Comparison of ENCODE assay signal across 8 cellular contexts in the genomic region with DNA sequence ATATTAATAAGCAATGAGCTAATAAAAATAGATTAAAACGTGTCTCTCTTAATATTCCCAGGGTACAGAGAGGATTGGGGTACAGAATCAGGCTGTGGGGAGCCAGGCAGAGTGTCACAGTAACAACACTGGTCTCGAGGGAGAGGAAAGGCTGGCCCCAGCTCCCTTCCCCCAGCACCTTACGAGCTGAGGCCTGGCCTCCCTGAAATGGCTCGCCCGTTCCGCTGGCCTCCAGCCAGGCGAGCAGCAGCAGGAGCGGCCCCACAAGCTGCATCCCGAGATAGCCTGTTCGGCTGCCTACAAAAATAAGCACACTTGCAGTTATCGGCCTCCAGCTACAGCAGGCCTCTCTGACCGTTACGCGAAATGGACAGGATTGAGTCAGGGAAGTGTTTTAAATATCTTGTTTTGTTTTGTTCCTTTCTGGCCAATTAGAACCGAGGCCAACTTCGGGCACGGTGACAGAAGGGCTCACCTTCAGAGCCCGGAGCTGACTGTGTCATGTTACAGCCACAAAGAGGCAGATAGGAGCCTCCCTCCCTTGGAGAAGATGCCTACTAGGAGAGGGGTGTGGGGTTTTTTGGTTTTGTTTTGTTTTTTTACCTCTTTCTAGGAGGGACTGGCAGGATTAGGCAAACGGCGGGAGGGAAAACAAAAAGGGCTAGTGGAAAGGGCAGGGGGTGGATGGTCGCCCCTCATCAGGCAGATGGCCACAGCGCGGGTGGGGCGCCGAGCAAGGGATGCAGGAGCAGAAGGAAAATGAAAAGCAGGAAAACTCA. TPM values are rescaled to one million over a fixed set of nuclear protein-coding genes. Genes with fewer than 3 reads are reported as not detected.
A peak's percentile ranks its signal among the peaks of the same experiment; 100 is the strongest.
DNase-seq lines count a peak whose midpoint lies in the region; ATAC-seq and TF ChIP-seq lines count a peak whose summit lies in the region.

No MANE protein-coding gene starts in this region.

- H3K9me3 ChIP-seq in DOHH2 (ENCODE audit: control insufficient read depth, insufficient read depth, low read length): no peaks in the 10 kb centered on the region
- no peaks in the 10 kb centered on the region for H3K9me3 ChIP-seq in RWPE2 (ENCODE audit: severe bottlenecking)
- no peaks in the 10 kb centered on the region for H3K9me3 ChIP-seq in mesodermal cell (ENCODE audit: control insufficient read depth, low read length)
- no peaks in the 10 kb centered on the region for H3K9me3 ChIP-seq in tibial nerve

- no peaks in the 10 kb centered on the region for H3K9me2 ChIP-seq in DOHH2 (replicated peaks; ENCODE audit: control insufficient read depth, low read length)

- TF ChIP-seq EP300 in tibial nerve (IDR thresholded peaks at IDR 0.05): peak; percentile 72 to 90

- peaks cover 12% of the 10 kb centered on the region for H3F3A ChIP-seq in DOHH2 (ENCODE audit: control insufficient read depth, insufficient read depth)

- H3K36me3 ChIP-seq in DOHH2 (ENCODE audit: control insufficient read depth, low read length) (peaks cover 2% of the 10 kb centered on the region; the same call in 1 of the 2 replicates), RWPE2 (ENCODE audit: low read depth) (no peaks in the 10 kb centered on the region), mesodermal cell (ENCODE audit: control insufficient read depth, insufficient read depth, low read length) (no peaks in the 10 kb centered on the region), tibial nerve (no peaks in the 10 kb centered on the region)

- WGBS in mesodermal cell (ENCODE audit: insufficient coverage in 2 of 2), 2 experiments: 23 to 26% methylated on average over 20 to 24 of the region's 25 CpGs
- WGBS in tibial nerve, 2 donors: 12% methylated on average over 25 of the region's 25 CpGs

- DNase-seq in LNCaP clone FGC (ENCODE audit: low read depth) (peak; percentile 77), RWPE2 (ENCODE audit: low spot score) (peak; percentile 96), epithelial cell of esophagus (ENCODE audit: low read depth) (peak; percentile 87), tibial nerve (ENCODE audit: low spot score in 2 of 2) (peak; percentile 70 to 78)
- no peak for DNase-seq in stimulated activated CD4-positive, alpha-beta T cell treated with anti-CD3 and anti-CD28 coated beads, Interleukin-2, amount 100 ng/mL, for 48 hours

- peak overlapping the region; percentile 92 for H3K4me2 ChIP-seq in DOHH2 (ENCODE audit: low read length)

- H4K20me1 ChIP-seq in DOHH2 (ENCODE audit: control insufficient read depth, insufficient read depth, low read depth, low read length): no peaks in the 10 kb centered on the region

- H3K27ac ChIP-seq in DOHH2 (ENCODE audit: low read depth, low read length) (peak overlapping the region; percentile 93), RWPE2 (ENCODE audit: poor library complexity, severe bottlenecking) (peak overlapping the region; percentile 99), mesodermal cell (ENCODE audit: low read depth, low read length, severe bottlenecking) (peak overlapping the region; percentile 100), tibial nerve (peak overlapping the region; percentile 92 to 100 (median 98))

- H3K4me3 ChIP-seq in DOHH2 (ENCODE audit: low read length): peak overlapping the region; percentile 67
- peak overlapping the region; percentile 30 for H3K4me3 ChIP-seq in LNCaP clone FGC (ENCODE audit: low read depth, low read length)
- peak overlapping the region; percentile 0 for H3K4me3 ChIP-seq in RWPE2 (ENCODE audit: severe bottlenecking)
- H3K4me3 ChIP-seq in epithelial cell of esophagus (ENCODE audit: low read length): peak overlapping the region; percentile 30
- H3K4me3 ChIP-seq in mesodermal cell (ENCODE audit: extremely low read depth, insufficient read depth, low read length, poor library complexity, severe bottlenecking): no peak overlapping the region
- H3K4me3 ChIP-seq in tibial nerve: peak overlapping the region; percentile 5 to 22 (median 18)

- H3K79me2 ChIP-seq in DOHH2 (ENCODE audit: control insufficient read depth, low read length): peaks cover 53% of the 10 kb centered on the region

- H3K4me1 ChIP-seq in DOHH2 (ENCODE audit: control insufficient read depth, low read length) (peaks cover 61% of the 10 kb centered on the region), RWPE2 (ENCODE audit: insufficient read depth, poor library complexity, severe bottlenecking) (peaks cover 54% of the 10 kb centered on the region), mesodermal cell (ENCODE audit: control insufficient read depth, insufficient read depth, low read length, poor library complexity, severe bottlenecking) (peaks cover 43% of the 10 kb centered on the region), tibial nerve (peaks cover 14 to 73% (median 63%) of the 10 kb centered on the region in 4 donors)

- TF ChIP-seq CTCF in DOHH2 (IDR thresholded peaks at IDR 0.05; ENCODE audit: low read depth, low read length, poor library complexity, severe bottlenecking) (no peak), LNCaP clone FGC (IDR thresholded peaks at IDR 0.05; ENCODE audit: control insufficient read depth, extremely low read depth, insufficient read depth) (no peak), RWPE2 (IDR thresholded peaks at IDR 0.05; ENCODE audit: poor library complexity, severe bottlenecking) (no peak), epithelial cell of esophagus (IDR thresholded peaks at IDR 0.05; ENCODE audit: insufficient read depth, low read depth, low read length, missing control alignments) (no peak), tibial nerve (IDR thresholded peaks at IDR 0.05) (peak in 2 of 5 experiments; percentile 9 to 16)

- H3K27me3 ChIP-seq in DOHH2 (ENCODE audit: control insufficient read depth, low read length) (no peaks in the 10 kb centered on the region), RWPE2 (ENCODE audit: insufficient read depth, poor library complexity, severe bottlenecking) (no peaks in the 10 kb centered on the region), tibial nerve (no peaks in the 10 kb centered on the region)

- peak; percentile 11 to 68 for TF ChIP-seq POLR2A in tibial nerve (IDR thresholded peaks at IDR 0.05)

- ATAC-seq in RWPE2 (ENCODE audit: low read depth) (peak; percentile 45), HG02798 (IDR thresholded peaks at IDR 0.05; ENCODE audit: poor library complexity, unreplicated experiment) (no peak)

RNA-seq across cellular contexts. Expression of gene ZMYND8, which starts 4.2 kb away (rescaled TPM):
- 58.2 TPM for polyA plus RNA-seq in mesodermal cell (2013, experiment 1 of 2)
- polyA plus RNA-seq in mesodermal cell (2013, experiment 2 of 2): 55.0 TPM
- 10 to 100 TPM; 45.3 to 69.9 (median 49.8) TPM for total RNA-seq in tibial nerve

Comparison
In these comparisons a context has a peak if more than half of its experiments do, and no peak if none do; other contexts are left out.
1. DNase-seq: peak in LNCaP clone FGC (single experiment), RWPE2 (single experiment), epithelial cell of esophagus (single experiment) and tibial nerve (2 of 2); none in stimulated activated CD4-positive, alpha-beta T cell treated with anti-CD3 and anti-CD28 coated beads, Interleukin-2, amount 100 ng/mL, for 48 hours (0 of 2).
2. Peak in every context shown above with its lines, with median percentiles within 50 percentile points of each other: H3K27ac ChIP-seq.